Comparison of ENCODE assay signal across 2 cellular contexts in genomic region chr4:3387943-3388348, GRCh38.
TF ChIP-seq lines count a peak whose summit lies in the region.

No MANE protein-coding gene starts in this region.

TF ChIP-seq in liver, 16 proteins besides CTCF, POLR2A, EP300 and RAD21:
- TF ChIP-seq SP1 (IDR thresholded peaks at IDR 0.05) (peak; percentile 21), HNF4G (IDR thresholded peaks at IDR 0.05) (no peak)

TF ChIP-seq in HepG2, 621 proteins besides CTCF, POLR2A, EP300 and RAD21:
- TF ChIP-seq GLI4 (CRISPR knock-in tag; IDR thresholded peaks at IDR 0.05; ENCODE audit: borderline replicate concordance) (no peak), ATAD3A (CRISPR knock-in tag; IDR thresholded peaks at IDR 0.05) (no peak), ZNF709 (CRISPR knock-in tag; IDR thresholded peaks at IDR 0.05) (no peak), ARID5B (CRISPR knock-in tag; IDR thresholded peaks at IDR 0.05) (no peak), ZNF891 (CRISPR knock-in tag; IDR thresholded peaks at IDR 0.05) (no peak), ZBTB49 (CRISPR knock-in tag; IDR thresholded peaks at IDR 0.05; ENCODE audit: borderline replicate concordance) (no peak), ELF1 (CRISPR knock-in tag; IDR thresholded peaks at IDR 0.05) (no peak), ZNF207 (IDR thresholded peaks at IDR 0.05; ENCODE audit: borderline replicate concordance) (no peak), HOXA9 (CRISPR knock-in tag; IDR thresholded peaks at IDR 0.05; ENCODE audit: borderline replicate concordance) (no peak)
